ENCODE assay signal across 1 cellular context in genomic region chr11:66885469-66886316, GRCh38.
TF ChIP-seq lines count a peak whose summit lies in the region.

No MANE protein-coding gene starts in this region.

TF ChIP-seq in IMR-90, 13 proteins besides CTCF, POLR2A, EP300 and RAD21 (continued from another document):
- TF ChIP-seq CEBPB (IDR thresholded peaks at IDR 0.05; ENCODE audit: low read depth, low read length) (no peak), MAFK (IDR thresholded peaks at IDR 0.05; ENCODE audit: low read depth, low read length) (no peak)
